In genomic region chr9:89662718-89663246, GRCh38 we compare ENCODE assay signal across 13 cellular contexts. TPM values are rescaled to one million over a fixed set of nuclear protein-coding genes. Genes with fewer than 3 reads are reported as not detected.
DNase-seq lines count a peak whose midpoint lies in the region; ATAC-seq, FAIRE-seq and TF ChIP-seq lines count a peak whose summit lies in the region.
"Had no signal": no experiment of that assay in that cellular context is flagged by ENCODE, and none has a peak within 500 bp of the region (broad histone marks: within the 10 kb centered on the region; RNA-seq: fewer than 3 reads in every experiment).

No MANE protein-coding gene starts in this region.

- TF ChIP-seq POLR2A in H1 (IDR thresholded peaks at IDR 0.05; ENCODE audit: control extremely low read depth in 1 of 2, low read depth in 2 of 2, low read length in 2 of 2) (no peak), vagina (IDR thresholded peaks at IDR 0.05) (no peak)

- peak overlapping the region; percentile 59 for H4K5ac ChIP-seq in H1 (ENCODE audit: insufficient read length, low read depth, low read length)

- 0 out of 4 replicates have a peak overlapping the region, but pooled peaks of 1 of the 2 experiments have one; percentile 4 for H3K4me2 ChIP-seq in H1 (ENCODE audit: insufficient read depth in 1 of 2, low read depth in 2 of 2, low read length in 2 of 2)
- H3K4me2 ChIP-seq: KMS-11 had no signal

- H3K4me3 ChIP-seq in H1 (ENCODE audit: extremely low read depth in 1 of 4, insufficient read depth in 2 of 4, low read depth in 3 of 4, low read length in 4 of 4) (no peak overlapping the region), pancreas (no peak overlapping the region), vagina (peak overlapping the region in 1 of 2 donors; percentile 44)

- H2AK5ac ChIP-seq in H1 (ENCODE audit: low read depth, low read length), result peak overlapping the region; percentile 41; the same call in 1 of the 2 replicates

- TF ChIP-seq RAD21 in H1 (IDR thresholded peaks at IDR 0.05 in 1 of 2, conservative IDR thresholded peaks at IDR 0.05 in 1 of 2; ENCODE audit: low read depth in 2 of 2, low read length in 2 of 2), result no peak

- H3K27me3 ChIP-seq in H1 (replicated peaks in 1 of 4; ENCODE audit: control insufficient read depth in 3 of 4, extremely low read depth in 1 of 4, insufficient read depth in 3 of 4, low read length in 3 of 4) (no peaks in the 10 kb centered on the region; a peak in 1 of 7 replicates), pancreas (no peaks in the 10 kb centered on the region), vagina (no peaks in the 10 kb centered on the region)
- H3K27me3 ChIP-seq: tibial artery had no signal

- H2BK5ac ChIP-seq in H1 (ENCODE audit: low read depth, low read length), result peak overlapping the region; percentile 76; the same call in 1 of the 2 replicates

- H3K36me3 Mint-ChIP-seq in activated naive CD4-positive, alpha-beta T cell treated with anti-CD3 and anti-CD28 coated beads, Interleukin-2, amount 50 U/mL, for 24 hours, result no peaks in the 10 kb centered on the region
- H3K36me3 Mint-ChIP-seq in activated naive CD4-positive, alpha-beta T cell treated with anti-CD3 and anti-CD28 coated beads, Interleukin-2, amount 50 U/mL, for 72 hours, result no peaks in the 10 kb centered on the region
- H3K36me3 Mint-ChIP-seq: activated naive CD8-positive, alpha-beta T cell treated with anti-CD3 and anti-CD28 coated beads, Interleukin-2, amount 10 ng/mL, durations not matched to agents 7 days and 5 days had no signal

- no peak for DNase-seq in activated naive CD4-positive, alpha-beta T cell treated with anti-CD3 and anti-CD28 coated beads, Interleukin-2, amount 50 U/mL, for 72 hours (ENCODE audit: low spot score in 2 of 2)
- DNase-seq in H1 (ENCODE audit: low read depth in 1 of 2, low spot score in 2 of 2) (no peak), pancreas (peak in 1 of 6 donors; percentile 30), vagina (ENCODE audit: extremely low spot score in 2 of 2) (no peak), amniotic stem cell (lab: John Stamatoyannopoulos, UW) (no peak)
- DNase-seq in effector CD4-positive, alpha-beta T cell, result no peak
- DNase-seq in stimulated activated CD4-positive, alpha-beta T cell treated with anti-CD3 and anti-CD28 coated beads, Interleukin-1b, Interleukin-23, amount 100 ng/mL, for 48 hours, result no peak
- DNase-seq: activated CD8-positive, alpha-beta memory T cell treated with anti-CD3 and anti-CD28 coated beads for 24 hours; activated naive CD8-positive, alpha-beta T cell treated with anti-CD3 and anti-CD28 coated beads, Interleukin-2, amount 10 ng/mL, durations not matched to agents 7 days and 5 days; psoas muscle had no signal

- peaks cover 2% of the 10 kb centered on the region for H3K27me3 Mint-ChIP-seq in activated naive CD4-positive, alpha-beta T cell treated with anti-CD3 and anti-CD28 coated beads, Interleukin-2, amount 50 U/mL, for 24 hours

- H3K23ac ChIP-seq in H1 (ENCODE audit: insufficient read length), result no peak overlapping the region

- H2BK15ac ChIP-seq in H1 (ENCODE audit: low read length), result peak overlapping the region; percentile 93; the same call in 1 of the 2 replicates

- H3K4me3 Mint-ChIP-seq in activated naive CD4-positive, alpha-beta T cell treated with anti-CD3 and anti-CD28 coated beads, Interleukin-2, amount 50 U/mL, for 24 hours, result no peak overlapping the region
- H3K4me3 Mint-ChIP-seq: activated naive CD8-positive, alpha-beta T cell treated with anti-CD3 and anti-CD28 coated beads, Interleukin-2, amount 10 ng/mL, durations not matched to agents 7 days and 5 days had no signal

- WGBS in H1 (ENCODE audit: extremely low coverage in 1 of 2, insufficient coverage in 1 of 2, insufficient read length in 1 of 2, insufficient replicate concordance in 2 of 2, low coverage in 1 of 2, low lambda C conversion rate in 2 of 2, missing lambda C conversion rate in 1 of 2), 2 experiments, result 84% methylated on average over 18 of the region's 19 CpGs; no CpG with 5 or more reads in 1 of the 2 experiments
- WGBS in pancreas, 2 donors, result 87 to 89% methylated on average over 19 of the region's 19 CpGs

- H3K79me1 ChIP-seq in H1 (ENCODE audit: low read depth, low read length), result no peaks in the 10 kb centered on the region

- peak overlapping the region; percentile 35 for H3K27ac Mint-ChIP-seq in activated naive CD4-positive, alpha-beta T cell treated with anti-CD3 and anti-CD28 coated beads, Interleukin-2, amount 50 U/mL, for 24 hours
- H3K27ac Mint-ChIP-seq in activated naive CD4-positive, alpha-beta T cell treated with anti-CD3 and anti-CD28 coated beads, Interleukin-2, amount 50 U/mL, for 72 hours, result no peak overlapping the region
- H3K27ac Mint-ChIP-seq: activated naive CD8-positive, alpha-beta T cell treated with anti-CD3 and anti-CD28 coated beads, Interleukin-2, amount 10 ng/mL, durations not matched to agents 7 days and 5 days had no signal

- H3K14ac ChIP-seq in H1 (ENCODE audit: insufficient read length), result no peak overlapping the region

- TF ChIP-seq EP300 in H1 (IDR thresholded peaks at IDR 0.05; ENCODE audit: borderline replicate concordance in 1 of 2, low read depth in 2 of 2, low read length in 2 of 2), result no peak

- peak overlapping the region; percentile 95 for H4K91ac ChIP-seq in H1 (replicated peaks; ENCODE audit: insufficient read length, low read length)

- H4K8ac ChIP-seq in H1 (ENCODE audit: extremely low read depth, insufficient read depth, low read length), result no peak overlapping the region

- no peak for FAIRE-seq in H1 (lab: Jason Lieb, UNC)
- FAIRE-seq in pancreas (lab: Jason Lieb, UNC), result no peak

- intact Hi-C loops in pancreas (cut with DNase I) (no loop called here), vagina (cut with DNase I) (no loop called here)

- no peaks in the 10 kb centered on the region for H4K20me1 ChIP-seq in H1 (replicated peaks in 1 of 2; ENCODE audit: control insufficient read depth in 1 of 2, insufficient read depth in 2 of 2, low read length in 2 of 2)

- no peaks in the 10 kb centered on the region for H3K9me3 Mint-ChIP-seq in activated naive CD4-positive, alpha-beta T cell treated with anti-CD3 and anti-CD28 coated beads, Interleukin-2, amount 50 U/mL, for 24 hours
- H3K9me3 Mint-ChIP-seq in activated naive CD4-positive, alpha-beta T cell treated with anti-CD3 and anti-CD28 coated beads, Interleukin-2, amount 50 U/mL, for 72 hours, result no peaks in the 10 kb centered on the region
- H3K9me3 Mint-ChIP-seq: activated naive CD8-positive, alpha-beta T cell treated with anti-CD3 and anti-CD28 coated beads, Interleukin-2, amount 10 ng/mL, durations not matched to agents 7 days and 5 days had no signal

- no peaks in the 10 kb centered on the region for H3K79me2 ChIP-seq in H1 (ENCODE audit: control insufficient read depth in 1 of 2, insufficient read depth in 2 of 2, low read length in 2 of 2)

- no peak overlapping the region for H2AFZ ChIP-seq in H1 (ENCODE audit: low read length)

- CTCF ChIA-PET in H1 (lab: Charles Lee; ENCODE audit: partially characterized antibody), result interaction anchor here (0.8 to 1.7 kb wide), 5 partner anchors 13 to 48 kb away, joined by 3 to 5 read pairs (median 3); no protein-coding TSS in a partner anchor

- POLR2A ChIA-PET in H1 (lab: Charles Lee; ENCODE audit: partially characterized antibody), result interaction anchor here (1.4 to 3.0 kb wide), 3 partner anchors 12 to 57 kb away, joined by 4 to 15 read pairs (median 10); partner anchors contain the start of gene GADD45G

- H2BK20ac ChIP-seq in H1 (ENCODE audit: low read length), result peak overlapping the region; percentile 97

- peaks cover 8 to 26% (median 12%) of the 10 kb centered on the region in 4 experiments for H3K4me1 ChIP-seq in H1 (replicated peaks in 1 of 4; ENCODE audit: control insufficient read depth in 3 of 4, insufficient read depth in 4 of 4, low read length in 3 of 4)
- peaks cover 58 to 68% (median 65%) of the 10 kb centered on the region in 3 donors for H3K4me1 ChIP-seq in pancreas
- H3K4me1 ChIP-seq in vagina, result peaks cover 72% of the 10 kb centered on the region

- H3K18ac ChIP-seq in H1 (ENCODE audit: extremely low read depth, low read length), result peak overlapping the region; percentile 94

- H3K9me3 ChIP-seq in H1 (ENCODE audit: insufficient read depth in 2 of 2, low read depth in 1 of 2, low read length in 1 of 2) (no peaks in the 10 kb centered on the region; a peak in 1 of 4 replicates), pancreas (no peaks in the 10 kb centered on the region), vagina (no peaks in the 10 kb centered on the region)
- H3K9me3 ChIP-seq: psoas muscle, tibial artery had no signal

- H3K36me3 ChIP-seq in H1 (ENCODE audit: control insufficient read depth in 2 of 4, insufficient read depth in 4 of 4, low read length in 3 of 4), result no peaks in the 10 kb centered on the region
- H3K36me3 ChIP-seq in pancreas, result no peaks in the 10 kb centered on the region
- H3K36me3 ChIP-seq in vagina, result no peaks in the 10 kb centered on the region
- H3K36me3 ChIP-seq: tibial artery had no signal

- H2BK120ac ChIP-seq in H1 (replicated peaks; ENCODE audit: low read depth, low read length), result peak overlapping the region; percentile 73

- ATAC-seq in activated naive CD4-positive, alpha-beta T cell treated with anti-CD3 and anti-CD28 coated beads, Interleukin-2, amount 50 U/mL, for 72 hours, result no peak
- no peak for ATAC-seq in pancreas

- peaks cover under 1% of the 10 kb centered on the region for H3K4me1 Mint-ChIP-seq in activated naive CD4-positive, alpha-beta T cell treated with anti-CD3 and anti-CD28 coated beads, Interleukin-2, amount 50 U/mL, for 24 hours

- no peak overlapping the region for H3K9ac ChIP-seq in H1 (replicated peaks in 1 of 4; ENCODE audit: extremely low read depth in 1 of 4, low read depth in 3 of 4, low read length in 3 of 4)
- H3K9ac ChIP-seq: KMS-11 had no signal

- TF ChIP-seq CTCF in H1 (IDR thresholded peaks at IDR 0.05; ENCODE audit: control extremely low read depth in 1 of 3, insufficient read depth in 1 of 3, low read depth in 1 of 3, low read length in 3 of 3) (no peak), pancreas (IDR thresholded peaks at IDR 0.05) (no peak), vagina (IDR thresholded peaks at IDR 0.05) (no peak)

- H3K27ac ChIP-seq in H1 (ENCODE audit: low read depth, low read length) (no peak overlapping the region), pancreas (peak overlapping the region in 3 of 4 donors; percentile 6 to 90 (median 75)), vagina (peak overlapping the region; percentile 58)
- H3K27ac ChIP-seq: KMS-11 had no signal

- peak overlapping the region; percentile 27 for H3K4ac ChIP-seq in H1 (replicated peaks; ENCODE audit: insufficient read length, low read depth, low read length)

- H2BK12ac ChIP-seq in H1 (ENCODE audit: low read depth, low read length), result peak overlapping the region; percentile 98

- H3K23me2 ChIP-seq in H1 (ENCODE audit: low read depth, low read length), result no peaks in the 10 kb centered on the region

- H3K56ac ChIP-seq in H1 (replicated peaks; ENCODE audit: insufficient read length, low read depth, low read length), result no peak overlapping the region

RNA-seq across cellular contexts. Expression of gene GADD45G, which starts 58.0 kb away (rescaled TPM):
- total RNA-seq in activated naive CD4-positive, alpha-beta T cell treated with anti-CD3 and anti-CD28 coated beads, Interleukin-2, amount 50 U/mL, for 72 hours, result 1 to 10 TPM; 3.8 to 5.3 TPM
- 7.0 and 9.2 TPM in 2 replicates for total RNA-seq in H1 (2021; fragmentation: NEBNext Ultra II Directional; extraction: Animal tissue kit (Norgen Biotek cat#: 25700))
- 11.4 and 20.7 TPM in 2 replicates for polyA plus RNA-seq in H1 (2011; rRNA removed)
- 9.8 TPM for polyA plus RNA-seq in H1 (2011; cell fraction: cytosol; rRNA removed)
- polyA plus RNA-seq in H1 (2011; cell fraction: nucleus; rRNA removed), result 16.9 TPM
- 5.2 to 17.2 TPM (median 11.3 TPM) in 4 replicates for polyA plus RNA-seq in H1 (2012, experiment 1 of 2)
- 4.4 TPM for polyA plus RNA-seq in H1 (2012, experiment 2 of 2)
- polyA plus RNA-seq in H1 (2013, experiment 1 of 2), result 7.4 TPM
- 5.6 TPM for polyA plus RNA-seq in H1 (2013, experiment 2 of 2)
- 1.5 and 2.4 TPM in 2 replicates for polyA minus RNA-seq in H1 (2011; rRNA and poly(A)+ RNA removed)
- 3.4 TPM for polyA minus RNA-seq in H1 (2011; cell fraction: cytosol; rRNA and poly(A)+ RNA removed)
- polyA minus RNA-seq in H1 (2011; cell fraction: nucleus; rRNA and poly(A)+ RNA removed), result 9.3 TPM
- total RNA-seq in pancreas, result 10 to 100 TPM in 5 of 6 donors, 1 to 10 TPM in 1; 9.5 to 39.6 (median 19.0) TPM
- polyA plus RNA-seq in pancreas, result 100 to 1,000 TPM; 126 to 220 TPM
- 16.2 TPM for total RNA-seq in vagina
